Comparison of ENCODE assay signal across 24 cellular contexts in the genomic region with DNA sequence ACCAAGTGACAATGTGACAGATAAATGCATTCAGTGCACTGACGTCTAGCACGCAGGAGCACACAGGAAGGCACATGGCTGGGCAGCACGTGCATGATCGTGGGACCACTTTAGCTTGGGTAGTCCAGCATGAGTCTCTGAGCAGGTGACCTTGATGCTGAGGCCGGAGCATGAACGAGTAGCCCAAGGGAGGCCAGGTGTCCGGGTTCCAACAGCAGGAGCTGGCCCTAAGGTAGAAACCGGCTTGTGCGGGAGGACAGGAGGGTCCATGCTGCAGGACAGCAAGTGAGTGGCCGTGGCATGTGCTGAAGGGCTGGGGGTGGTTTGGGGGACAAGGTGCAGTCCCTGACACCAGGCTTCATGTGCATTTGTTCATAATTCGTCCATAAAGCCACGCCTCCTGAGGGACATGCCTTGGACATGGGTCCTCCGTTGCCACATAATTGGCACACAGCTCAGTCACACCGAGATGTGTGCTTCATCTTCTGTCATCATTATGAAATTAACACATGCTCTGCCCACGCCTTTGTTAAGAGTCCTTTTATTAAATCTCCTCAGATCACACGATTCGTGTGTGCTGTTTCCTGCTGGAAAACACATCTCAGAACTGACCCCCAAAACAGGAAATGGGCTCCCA. TPM values are rescaled to one million over a fixed set of nuclear protein-coding genes. Genes with fewer than 3 reads are reported as not detected.
DNase-seq lines count a peak whose midpoint lies in the region; ATAC-seq and TF ChIP-seq lines count a peak whose summit lies in the region.
"Had no signal": no experiment of that assay in that cellular context is flagged by ENCODE, and none has a peak within 500 bp of the region (broad histone marks: within the 10 kb centered on the region; RNA-seq: fewer than 3 reads in every experiment).

No MANE protein-coding gene starts in this region.

- ATAC-seq in stimulated activated effector memory CD8-positive, alpha-beta T cell treated with anti-CD3 and anti-CD28 coated beads, Interleukin-12 subunit alpha, Interleukin-12 subunit beta, amount 100 ng/mL, for 72 hours = peak; percentile 42
- ATAC-seq in psoas muscle (no peak), GM18502 (IDR thresholded peaks at IDR 0.05; ENCODE audit: poor library complexity, unreplicated experiment) (no peak)
- ATAC-seq: activated CD8-positive, alpha-beta T cell treated with anti-CD3 and anti-CD28 coated beads for 36 hours had no signal

- in situ Hi-C loops in GM13977 (cut with MboI; ENCODE audit: low pct_unique_long_range_greater_than_20kb, low sequenced_read_pairs, unreplicated experiment) = no loop called here

- H3K4me3 Mint-ChIP-seq in activated T-cell treated with anti-CD3 and anti-CD28 coated beads, Interleukin-2, amount 50 U/mL, for 24 hours = no peak overlapping the region
- peak overlapping the region; percentile 71 for H3K4me3 Mint-ChIP-seq in glutamatergic neuron (ENCODE audit: unreplicated experiment)
- H3K4me3 Mint-ChIP-seq in stimulated activated effector memory CD8-positive, alpha-beta T cell treated with anti-CD3 and anti-CD28 coated beads, Interleukin-12 subunit alpha, Interleukin-12 subunit beta, amount 100 ng/mL, for 72 hours = peak overlapping the region; percentile 29
- H3K4me3 Mint-ChIP-seq: activated CD8-positive, alpha-beta T cell treated with anti-CD3 and anti-CD28 coated beads for 36 hours; T-helper 1 cell treated with Interleukin-12 subunit alpha and Interleukin-12 subunit beta and Interleukin-4 antibody, amounts not matched to agents 30 μg/mL and 1 μg/mL, for 36 hours had no signal

- TF ChIP-seq CTCF in GM13977 (IDR thresholded peaks at IDR 0.05; ENCODE audit: extremely low read depth, insufficient read depth, missing control alignments) (no peak), glutamatergic neuron (IDR thresholded peaks at IDR 0.05; ENCODE audit: partially characterized antibody, unreplicated experiment) (no peak), psoas muscle (IDR thresholded peaks at IDR 0.05) (no peak)

- intact Hi-C loops in psoas muscle (cut with DNase I) = no loop called here

- H3K4me1 Mint-ChIP-seq in activated T-cell treated with anti-CD3 and anti-CD28 coated beads, Interleukin-2, amount 50 U/mL, for 24 hours (ENCODE audit: low read depth) = peaks cover 17% of the 10 kb centered on the region
- peaks cover 21% of the 10 kb centered on the region for H3K4me1 Mint-ChIP-seq in glutamatergic neuron (ENCODE audit: low read depth, unreplicated experiment)
- H3K4me1 Mint-ChIP-seq in stimulated activated effector memory CD8-positive, alpha-beta T cell treated with anti-CD3 and anti-CD28 coated beads, Interleukin-12 subunit alpha, Interleukin-12 subunit beta, amount 100 ng/mL, for 72 hours = peaks cover 28% of the 10 kb centered on the region

- no peak overlapping the region for H3K27ac Mint-ChIP-seq in activated T-cell treated with anti-CD3 and anti-CD28 coated beads, Interleukin-2, amount 50 U/mL, for 24 hours
- peak overlapping the region; percentile 90 for H3K27ac Mint-ChIP-seq in glutamatergic neuron (ENCODE audit: unreplicated experiment)
- peak overlapping the region; percentile 29 for H3K27ac Mint-ChIP-seq in stimulated activated effector memory CD8-positive, alpha-beta T cell treated with anti-CD3 and anti-CD28 coated beads, Interleukin-12 subunit alpha, Interleukin-12 subunit beta, amount 100 ng/mL, for 72 hours
- H3K27ac Mint-ChIP-seq: activated CD8-positive, alpha-beta T cell treated with anti-CD3 and anti-CD28 coated beads for 36 hours; T-helper 1 cell treated with Interleukin-12 subunit alpha and Interleukin-12 subunit beta and Interleukin-4 antibody, amounts not matched to agents 30 μg/mL and 1 μg/mL, for 36 hours had no signal

- no peaks in the 10 kb centered on the region for H3K9me3 Mint-ChIP-seq in activated T-cell treated with anti-CD3 and anti-CD28 coated beads, Interleukin-2, amount 50 U/mL, for 24 hours
- H3K9me3 Mint-ChIP-seq in glutamatergic neuron (ENCODE audit: unreplicated experiment) = peaks cover 19% of the 10 kb centered on the region
- H3K9me3 Mint-ChIP-seq in stimulated activated effector memory CD8-positive, alpha-beta T cell treated with anti-CD3 and anti-CD28 coated beads, Interleukin-12 subunit alpha, Interleukin-12 subunit beta, amount 100 ng/mL, for 72 hours = peaks cover 4% of the 10 kb centered on the region
- H3K9me3 Mint-ChIP-seq: T-helper 1 cell treated with Interleukin-12 subunit alpha and Interleukin-12 subunit beta and Interleukin-4 antibody, amounts not matched to agents 30 μg/mL and 1 μg/mL, for 36 hours had no signal

- WGBS in psoas muscle, 3 donors = 69 to 74% (median 70%) methylated on average over 17 of the region's 17 CpGs

- no peaks in the 10 kb centered on the region for H3K36me3 ChIP-seq in psoas muscle (ENCODE audit: insufficient read depth in 1 of 2, low read depth in 1 of 2)
- H3K36me3 ChIP-seq: brain microvascular endothelial cell, colonic mucosa, esophagus muscularis mucosa had no signal

- H3K4me1 ChIP-seq in psoas muscle = peaks cover 11% of the 10 kb centered on the region

- peak; percentile 29 for DNase-seq in activated T-cell treated with anti-CD3 and anti-CD28 coated beads, Interleukin-2, amount 50 U/mL, for 24 hours
- no peak for DNase-seq in activated T-cell treated with anti-CD3 and anti-CD28 coated beads, Interleukin-2, amount 50 U/mL, for 1 hour
- DNase-seq in GM13977 (ENCODE audit: low spot score) (peak; percentile 10), glutamatergic neuron (no peak), psoas muscle (no peak), NCI-H1105 (lab: John Stamatoyannopoulos, UW) (no peak)
- no peak for DNase-seq in stimulated activated effector memory CD8-positive, alpha-beta T cell treated with anti-CD3 and anti-CD28 coated beads, Interleukin-12 subunit alpha, Interleukin-12 subunit beta, amount 100 ng/mL, for 72 hours (ENCODE audit: low spot score in 2 of 2)
- DNase-seq: 8988T; activated CD8-positive, alpha-beta T cell treated with anti-CD3 and anti-CD28 coated beads for 36 hours; activated gamma-delta T cell; brain microvascular endothelial cell; colonic mucosa; COR-L47; DND-41; foreskin melanocyte; Kasumi-1; NCI-H2107; NCI-H446 treated with DMSO at 0.1 percent for 48 hours; stimulated activated CD4-positive, alpha-beta T cell treated with anti-CD3 and anti-CD28 coated beads, Interleukin-15, amount 100 ng/mL, for 24 hours; stimulated activated naive CD4-positive, alpha-beta T cell treated with Interleukin-2 at 50 U/mL for 16 hours had no signal

- peaks cover 0 to 17% (median 0%) of the 10 kb centered on the region in 3 donors for H3K27me3 ChIP-seq in psoas muscle (ENCODE audit: insufficient read depth in 3 of 3, low read length in 2 of 3)
- H3K27me3 ChIP-seq: brain microvascular endothelial cell, colonic mucosa, esophagus muscularis mucosa had no signal

- H3K9me3 ChIP-seq in psoas muscle = no peaks in the 10 kb centered on the region
- H3K9me3 ChIP-seq: colonic mucosa, esophagus muscularis mucosa had no signal

- H3K27me3 Mint-ChIP-seq in activated T-cell treated with anti-CD3 and anti-CD28 coated beads, Interleukin-2, amount 50 U/mL, for 24 hours = peaks cover 17% of the 10 kb centered on the region
- peaks cover 18% of the 10 kb centered on the region for H3K27me3 Mint-ChIP-seq in glutamatergic neuron (ENCODE audit: unreplicated experiment)

- peaks cover 3% of the 10 kb centered on the region for H3K36me3 Mint-ChIP-seq in activated T-cell treated with anti-CD3 and anti-CD28 coated beads, Interleukin-2, amount 50 U/mL, for 24 hours (ENCODE audit: low read depth)
- peaks cover 31% of the 10 kb centered on the region for H3K36me3 Mint-ChIP-seq in glutamatergic neuron (ENCODE audit: unreplicated experiment)
- H3K36me3 Mint-ChIP-seq in stimulated activated effector memory CD8-positive, alpha-beta T cell treated with anti-CD3 and anti-CD28 coated beads, Interleukin-12 subunit alpha, Interleukin-12 subunit beta, amount 100 ng/mL, for 72 hours = no peaks in the 10 kb centered on the region

- no peak overlapping the region for H3K27ac ChIP-seq in psoas muscle
- H3K27ac ChIP-seq: brain microvascular endothelial cell, colonic mucosa, esophagus muscularis mucosa, RWPE1 had no signal

- no peak overlapping the region for H3K4me3 ChIP-seq in psoas muscle
- H3K4me3 ChIP-seq: colonic mucosa, esophagus muscularis mucosa had no signal

RNA-seq across cellular contexts. Expression of a gene that starts 3.1 kb away (rescaled TPM):
- total RNA-seq in glutamatergic neuron (ENCODE audit: unreplicated experiment) = 69.2 TPM
- total RNA-seq in psoas muscle = 1 to 10 TPM; 5.6 to 7.0 (median 6.1) TPM
- polyA plus RNA-seq in psoas muscle = 10 to 100 TPM in 1 of 3 donors, 1 to 10 TPM in 2; 3.6 to 11.7 (median 8.1) TPM

RNA-seq across cellular contexts. Expression of a gene that starts 21.2 kb away (rescaled TPM):
- 13.8 TPM for total RNA-seq in glutamatergic neuron (ENCODE audit: unreplicated experiment)
- 1 to 10 TPM; 2.2 to 2.9 (median 2.4) TPM for total RNA-seq in psoas muscle
- 1 to 10 TPM; 2.3 to 8.3 (median 4.3) TPM for polyA plus RNA-seq in psoas muscle

Comparison
In these comparisons a context has a peak if more than half of its experiments do, and no peak if none do; other contexts are left out.
1. DNase-seq: peak in activated T-cell treated with anti-CD3 and anti-CD28 coated beads, Interleukin-2, amount 50 U/mL, for 24 hours (single experiment) and GM13977 (single experiment); none in activated T-cell treated with anti-CD3 and anti-CD28 coated beads, Interleukin-2, amount 50 U/mL, for 1 hour (single experiment), glutamatergic neuron (single experiment), stimulated activated effector memory CD8-positive, alpha-beta T cell treated with anti-CD3 and anti-CD28 coated beads, Interleukin-12 subunit alpha, Interleukin-12 subunit beta, amount 100 ng/mL, for 72 hours (0 of 2), psoas muscle (0 of 2) and NCI-H1105 (single experiment).